ENCODE assay signal across 19 cellular contexts in genomic region chr16:67551091-67551490, GRCh38. TPM values are rescaled to one million over a fixed set of nuclear protein-coding genes. Genes with fewer than 3 reads are reported as not detected.
DNase-seq lines count a peak whose midpoint lies in the region; ATAC-seq and TF ChIP-seq lines count a peak whose summit lies in the region.
"Had no signal": no experiment of that assay in that cellular context is flagged by ENCODE, and none has a peak within 500 bp of the region (broad histone marks: within the 10 kb centered on the region; RNA-seq: fewer than 3 reads in every experiment).

No MANE protein-coding gene starts in this region.

- H3K9me3 ChIP-seq in BLaER1 (no peaks in the 10 kb centered on the region), DOHH2 (ENCODE audit: control insufficient read depth, insufficient read depth, low read length) (no peaks in the 10 kb centered on the region), T-helper 17 cell (ENCODE audit: control insufficient read depth, low read length, poor library complexity, severe bottlenecking) (no peaks in the 10 kb centered on the region)
- H3K9me3 ChIP-seq: SJCRH30 had no signal

- H3K79me2 ChIP-seq in DOHH2 (ENCODE audit: control insufficient read depth, low read length), result peaks cover 78% of the 10 kb centered on the region

- peaks cover 14% of the 10 kb centered on the region; the same call in 1 of the 2 replicates for H3K36me3 ChIP-seq in BLaER1
- H3K36me3 ChIP-seq in DOHH2 (ENCODE audit: control insufficient read depth, low read length), result peaks cover 74% of the 10 kb centered on the region
- H3K36me3 ChIP-seq in brain microvascular endothelial cell (replicated peaks), result peaks cover 18% of the 10 kb centered on the region
- H3K36me3 ChIP-seq: SJCRH30 had no signal

- H3K4me2 ChIP-seq in BLaER1 (peak overlapping the region; percentile 96), DOHH2 (ENCODE audit: low read length) (peak overlapping the region; percentile 81; the same call in 1 of the 2 replicates)
- H3K4me2 ChIP-seq: GM23338, PC-9 had no signal

- DNase-seq in T-helper 17 cell (no peak), posterior vena cava (ENCODE audit: low spot score) (peak; percentile 13), brain microvascular endothelial cell (no peak), NCI-H526 (lab: John Stamatoyannopoulos, UW) (no peak), progenitor cell of endocrine pancreas (ENCODE audit: low spot score, unreplicated experiment) (no peak)
- DNase-seq: DMS79 treated with DMSO at 0.1 percent for 48 hours, HCEC 1CT, MV-4-11, NCI-H1417, NCI-H187, NCI-H2107, NCI-H510A, NCI-H82, PC-9, SJCRH30 had no signal

- H3K4me3 ChIP-seq in BLaER1 (no peak overlapping the region), DOHH2 (ENCODE audit: low read length) (no peak overlapping the region), brain microvascular endothelial cell (ENCODE audit: low read depth, low read length) (no peak overlapping the region)
- H3K4me3 ChIP-seq: GM23338, PC-9, SJCRH30 had no signal

- H3K9me3 Mint-ChIP-seq in progenitor cell of endocrine pancreas (ENCODE audit: low read depth), result no peaks in the 10 kb centered on the region
- H3K9me3 Mint-ChIP-seq: GM23338 had no signal

- H3K27me3 Mint-ChIP-seq in T-helper 17 cell, result no peaks in the 10 kb centered on the region
- no peaks in the 10 kb centered on the region for H3K27me3 Mint-ChIP-seq in progenitor cell of endocrine pancreas

- H3K27me3 ChIP-seq in BLaER1, result no peaks in the 10 kb centered on the region
- no peaks in the 10 kb centered on the region for H3K27me3 ChIP-seq in DOHH2 (ENCODE audit: control insufficient read depth, low read length)
- no peaks in the 10 kb centered on the region for H3K27me3 ChIP-seq in brain microvascular endothelial cell (replicated peaks)
- H3K27me3 ChIP-seq: SJCRH30 had no signal

- intact Hi-C loops in posterior vena cava (cut with DNase I), result no loop called here

- no peaks in the 10 kb centered on the region for H3K9me2 ChIP-seq in DOHH2 (replicated peaks; ENCODE audit: control insufficient read depth, low read length)

- in situ Hi-C loops in brain microvascular endothelial cell (cut with HindIII; ENCODE audit: low pct_ligation_motif_present, low sequenced_read_pairs), result no loop called here

- no peak for ATAC-seq in T-helper 17 cell
- ATAC-seq: GM23338 had no signal

- no peaks in the 10 kb centered on the region for H4K20me1 ChIP-seq in BLaER1
- H4K20me1 ChIP-seq in DOHH2 (ENCODE audit: control insufficient read depth, insufficient read depth, low read depth, low read length), result no peaks in the 10 kb centered on the region

- peak overlapping the region; percentile 100 for H3K27ac ChIP-seq in BLaER1
- H3K27ac ChIP-seq in DOHH2 (ENCODE audit: low read depth, low read length), result peak overlapping the region; percentile 99
- no peak overlapping the region for H3K27ac ChIP-seq in brain microvascular endothelial cell
- H3K27ac ChIP-seq: C4-2B, PC-9, SJCRH30 had no signal

- H3K4me1 ChIP-seq in BLaER1, result peaks cover 100% of the 10 kb centered on the region
- peaks cover 99% of the 10 kb centered on the region for H3K4me1 ChIP-seq in DOHH2 (ENCODE audit: control insufficient read depth, low read length)
- H3K4me1 ChIP-seq: SJCRH30 had no signal

- H3K4me3 Mint-ChIP-seq in T-helper 17 cell (no peak overlapping the region), progenitor cell of endocrine pancreas (ENCODE audit: low read depth) (no peak overlapping the region)
- H3K4me3 Mint-ChIP-seq: GM23338 had no signal

- peaks cover 47% of the 10 kb centered on the region for H3F3A ChIP-seq in DOHH2 (ENCODE audit: control insufficient read depth, insufficient read depth)

- H3K36me3 Mint-ChIP-seq in T-helper 17 cell (ENCODE audit: low read depth), result no peaks in the 10 kb centered on the region
- H3K36me3 Mint-ChIP-seq in progenitor cell of endocrine pancreas (ENCODE audit: insufficient read depth), result no peaks in the 10 kb centered on the region

- H3K27ac Mint-ChIP-seq in T-helper 17 cell (peak overlapping the region; percentile 92), progenitor cell of endocrine pancreas (no peak overlapping the region)
- H3K27ac Mint-ChIP-seq: GM23338 had no signal

- TF ChIP-seq CTCF in DOHH2 (IDR thresholded peaks at IDR 0.05; ENCODE audit: low read depth, low read length, poor library complexity, severe bottlenecking) (no peak), brain microvascular endothelial cell (IDR thresholded peaks at IDR 0.05; ENCODE audit: low read depth, low read length, missing control alignments) (no peak), progenitor cell of endocrine pancreas (IDR thresholded peaks at IDR 0.05; ENCODE audit: unreplicated experiment) (no peak)

- H3K4me1 Mint-ChIP-seq in T-helper 17 cell, result peaks cover 46% of the 10 kb centered on the region
- no peaks in the 10 kb centered on the region for H3K4me1 Mint-ChIP-seq in progenitor cell of endocrine pancreas (ENCODE audit: low read depth)

- no peak overlapping the region for H3K9ac ChIP-seq in BLaER1

RNA-seq across cellular contexts. Expression of gene CTCF, which starts 11.2 kb away (rescaled TPM):
- total RNA-seq in T-helper 17 cell (10 to 100 TPM; 48.5 to 57.8 TPM), posterior vena cava (10 to 100 TPM; 27.6 to 27.8 TPM), progenitor cell of endocrine pancreas (67.8 and 69.8 TPM in 2 replicates)

RNA-seq across cellular contexts. Expression of gene RIPOR1, which starts 22.5 kb away (rescaled TPM):
- 10 to 100 TPM; 46.5 to 66.0 TPM for total RNA-seq in T-helper 17 cell
- 100 to 1,000 TPM in 1 of 2 donors, 10 to 100 TPM in 1; 92.5 to 123 TPM for total RNA-seq in posterior vena cava
- 72.7 and 78.8 TPM in 2 replicates for total RNA-seq in progenitor cell of endocrine pancreas
